ENCODE assay signal across 8 cellular contexts in the genomic region with DNA sequence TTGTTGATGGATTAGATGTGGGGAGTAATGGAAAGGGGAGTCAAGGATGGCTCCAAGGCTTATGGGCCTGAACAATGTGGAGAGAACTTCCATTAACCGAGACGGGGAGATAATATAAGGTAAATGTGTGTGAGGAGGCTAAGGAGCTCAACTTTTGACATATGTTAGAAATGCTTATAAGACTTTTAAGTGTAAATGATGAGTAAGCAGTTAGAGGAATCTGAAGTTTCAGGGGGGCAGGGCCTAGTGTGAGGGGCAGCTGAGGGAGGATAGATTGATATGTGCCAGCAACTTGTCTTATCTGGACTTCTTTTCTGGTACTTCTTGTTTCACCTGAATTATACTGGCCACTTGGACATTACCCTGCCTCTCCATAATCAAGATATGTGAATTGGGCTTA.
"Had no signal": no experiment of that assay in that cellular context is flagged by ENCODE, and none has a peak within 500 bp of the region (broad histone marks: within the 10 kb centered on the region; RNA-seq: fewer than 3 reads in every experiment).

No MANE protein-coding gene starts in this region.

- H3K27me3 Mint-ChIP-seq: IgD-negative memory B cell had no signal

- DNase-seq: GOT3, H7, HFFc6, KG1 had no signal

- ATAC-seq: HCT116 had no signal

- H3K4me1 ChIP-seq: HAP-1 had no signal

- H3K4me3 Mint-ChIP-seq: HFFc6, IgD-negative memory B cell had no signal

- H3K4me1 Mint-ChIP-seq: IgD-negative memory B cell had no signal

- H3K4me3 ChIP-seq: HAP-1 had no signal

- H3K27ac ChIP-seq: HL-60 had no signal

- H3K9me3 Mint-ChIP-seq: HFFc6, IgD-negative memory B cell had no signal

- H3K36me3 ChIP-seq: HAP-1 had no signal

- H3K9me3 ChIP-seq: HAP-1 had no signal

- H3K27ac Mint-ChIP-seq: HFFc6, IgD-negative memory B cell had no signal
